11 cellular contexts compared by ENCODE assay signal in genomic region chr1:63746129-63746864, GRCh38. TPM values are rescaled to one million over a fixed set of nuclear protein-coding genes. Genes with fewer than 3 reads are reported as not detected.
DNase-seq lines count a peak whose midpoint lies in the region; ATAC-seq and TF ChIP-seq lines count a peak whose summit lies in the region.
"Had no signal": no experiment of that assay in that cellular context is flagged by ENCODE, and none has a peak within 500 bp of the region (broad histone marks: within the 10 kb centered on the region; RNA-seq: fewer than 3 reads in every experiment).

No MANE protein-coding gene starts in this region.

- no peaks in the 10 kb centered on the region for H3K27me3 Mint-ChIP-seq in T-helper 1 cell treated with Interleukin-12 subunit alpha and Interleukin-12 subunit beta and Interleukin-4 antibody, amounts not matched to agents 30 μg/mL and 1 μg/mL, for 36 hours (ENCODE audit: low read depth)
- H3K27me3 Mint-ChIP-seq in Calu3 (ENCODE audit: unreplicated experiment), result no peaks in the 10 kb centered on the region

- CTCF ChIA-PET in Calu3 (lab: Charles Lee), result no interaction called here

- no peaks in the 10 kb centered on the region for H3K9me3 Mint-ChIP-seq in T-helper 1 cell treated with Interleukin-12 subunit alpha and Interleukin-12 subunit beta and Interleukin-4 antibody, amounts not matched to agents 30 μg/mL and 1 μg/mL, for 36 hours
- no peaks in the 10 kb centered on the region for H3K9me3 Mint-ChIP-seq in Calu3 (ENCODE audit: low read depth, unreplicated experiment)
- H3K9me3 Mint-ChIP-seq: activated naive CD4-positive, alpha-beta T cell treated with anti-CD3 and anti-CD28 coated beads, Interleukin-2, amount 50 U/mL, for 24 hours had no signal

- peaks cover 1% of the 10 kb centered on the region for H3K36me3 Mint-ChIP-seq in T-helper 1 cell treated with Interleukin-12 subunit alpha and Interleukin-12 subunit beta and Interleukin-4 antibody, amounts not matched to agents 30 μg/mL and 1 μg/mL, for 36 hours (ENCODE audit: low read depth)
- H3K36me3 Mint-ChIP-seq in Calu3 (ENCODE audit: insufficient read depth, unreplicated experiment), result no peaks in the 10 kb centered on the region
- H3K36me3 Mint-ChIP-seq: activated naive CD4-positive, alpha-beta T cell treated with anti-CD3 and anti-CD28 coated beads, Interleukin-2, amount 50 U/mL, for 24 hours had no signal

- DNase-seq in HFF-Myc (ENCODE audit: extremely low read depth, low read depth), result peak; percentile 47
- peak; percentile 81 for DNase-seq in glomerular visceral epithelial cell (ENCODE audit: extremely low spot score)
- DNase-seq in stimulated activated CD4-positive, alpha-beta T cell treated with anti-CD3 and anti-CD28 coated beads, Interleukin-12 subunit alpha, Interleukin-12 subunit beta, amount 100 ng/mL, for 48 hours (ENCODE audit: low read depth in 2 of 3, low spot score in 1 of 3), result peak; percentile 5 to 44 (median 11)
- no peak for DNase-seq in Calu3
- DNase-seq in DMS153 treated with DMSO at 0.1 percent for 48 hours (lab: John Stamatoyannopoulos, UW; ENCODE audit: unreplicated experiment), result no peak
- DNase-seq in HK-2 (ENCODE audit: unreplicated experiment), result no peak
- DNase-seq: left ventricle myocardium superior had no signal

- peak overlapping the region; percentile 13 for H3K27ac Mint-ChIP-seq in T-helper 1 cell treated with Interleukin-12 subunit alpha and Interleukin-12 subunit beta and Interleukin-4 antibody, amounts not matched to agents 30 μg/mL and 1 μg/mL, for 36 hours
- no peak overlapping the region for H3K27ac Mint-ChIP-seq in Calu3 (ENCODE audit: unreplicated experiment)
- H3K27ac Mint-ChIP-seq: activated naive CD4-positive, alpha-beta T cell treated with anti-CD3 and anti-CD28 coated beads, Interleukin-2, amount 50 U/mL, for 24 hours had no signal

- no peak overlapping the region for H3K4me3 ChIP-seq in HFF-Myc (replicated peaks; ENCODE audit: low read depth, low read length)
- H3K4me3 ChIP-seq: PC-9 had no signal

- peak overlapping the region; percentile 28 for H3K4me3 Mint-ChIP-seq in T-helper 1 cell treated with Interleukin-12 subunit alpha and Interleukin-12 subunit beta and Interleukin-4 antibody, amounts not matched to agents 30 μg/mL and 1 μg/mL, for 36 hours
- no peak overlapping the region for H3K4me3 Mint-ChIP-seq in Calu3 (ENCODE audit: low read depth, unreplicated experiment)
- H3K4me3 Mint-ChIP-seq: activated naive CD4-positive, alpha-beta T cell treated with anti-CD3 and anti-CD28 coated beads, Interleukin-2, amount 50 U/mL, for 24 hours had no signal

- no peak for ATAC-seq in GM18907 (IDR thresholded peaks at IDR 0.05; ENCODE audit: unreplicated experiment)

- no TSS peak for BruUV-seq in Calu3 (replicated peaks; lab: Mats Ljungman, UMichigan)

- intact Hi-C loops in Calu3 (cut with micrococcal nuclease; ENCODE audit: unreplicated experiment), result no loop called here

- peaks cover 20% of the 10 kb centered on the region for H3K4me1 Mint-ChIP-seq in T-helper 1 cell treated with Interleukin-12 subunit alpha and Interleukin-12 subunit beta and Interleukin-4 antibody, amounts not matched to agents 30 μg/mL and 1 μg/mL, for 36 hours (ENCODE audit: low read depth)
- H3K4me1 Mint-ChIP-seq in Calu3 (ENCODE audit: low read depth, unreplicated experiment), result peaks cover 8% of the 10 kb centered on the region

- TF ChIP-seq CTCF in HFF-Myc (IDR thresholded peaks at IDR 0.05; ENCODE audit: low read depth, low read length, missing control alignments) (no peak), Calu3 (IDR thresholded peaks at IDR 0.05; ENCODE audit: unreplicated experiment) (no peak)

RNA-seq across cellular contexts. Expression of gene ROR1, which starts 27.5 kb away (rescaled TPM):
- total RNA-seq in Calu3 (2022), result 24.5 and 33.8 TPM in 2 replicates

Comparison
In these comparisons a context has a peak if more than half of its experiments do, and no peak if none do; other contexts are left out.
1. DNase-seq: peak in HFF-Myc (single experiment), glomerular visceral epithelial cell (single experiment) and stimulated activated CD4-positive, alpha-beta T cell treated with anti-CD3 and anti-CD28 coated beads, Interleukin-12 subunit alpha, Interleukin-12 subunit beta, amount 100 ng/mL, for 48 hours (3 of 3); none in Calu3 (single experiment), DMS153 treated with DMSO at 0.1 percent for 48 hours (single experiment) and HK-2 (single experiment).